Comparison of ENCODE assay signal across 1 cellular context in genomic region chr12:58529897-58530296, GRCh38.
TF ChIP-seq lines count a peak whose summit lies in the region.

No MANE protein-coding gene starts in this region.

TF ChIP-seq in A549, 52 proteins besides CTCF, POLR2A, EP300 and RAD21 (continued from another document):
- TF ChIP-seq REST (IDR thresholded peaks at IDR 0.05) = no peak
- no peak for TF ChIP-seq CBX2 (IDR thresholded peaks at IDR 0.05; ENCODE audit: borderline replicate concordance, low read depth)
- no peak for TF ChIP-seq EHF (CRISPR knock-in tag; IDR thresholded peaks at IDR 0.05)
- TF ChIP-seq ATOH8 (CRISPR knock-in tag; IDR thresholded peaks at IDR 0.05; ENCODE audit: low read depth) = no peak
- TF ChIP-seq RFX5 (IDR thresholded peaks at IDR 0.05) = no peak
